In the genomic region with DNA sequence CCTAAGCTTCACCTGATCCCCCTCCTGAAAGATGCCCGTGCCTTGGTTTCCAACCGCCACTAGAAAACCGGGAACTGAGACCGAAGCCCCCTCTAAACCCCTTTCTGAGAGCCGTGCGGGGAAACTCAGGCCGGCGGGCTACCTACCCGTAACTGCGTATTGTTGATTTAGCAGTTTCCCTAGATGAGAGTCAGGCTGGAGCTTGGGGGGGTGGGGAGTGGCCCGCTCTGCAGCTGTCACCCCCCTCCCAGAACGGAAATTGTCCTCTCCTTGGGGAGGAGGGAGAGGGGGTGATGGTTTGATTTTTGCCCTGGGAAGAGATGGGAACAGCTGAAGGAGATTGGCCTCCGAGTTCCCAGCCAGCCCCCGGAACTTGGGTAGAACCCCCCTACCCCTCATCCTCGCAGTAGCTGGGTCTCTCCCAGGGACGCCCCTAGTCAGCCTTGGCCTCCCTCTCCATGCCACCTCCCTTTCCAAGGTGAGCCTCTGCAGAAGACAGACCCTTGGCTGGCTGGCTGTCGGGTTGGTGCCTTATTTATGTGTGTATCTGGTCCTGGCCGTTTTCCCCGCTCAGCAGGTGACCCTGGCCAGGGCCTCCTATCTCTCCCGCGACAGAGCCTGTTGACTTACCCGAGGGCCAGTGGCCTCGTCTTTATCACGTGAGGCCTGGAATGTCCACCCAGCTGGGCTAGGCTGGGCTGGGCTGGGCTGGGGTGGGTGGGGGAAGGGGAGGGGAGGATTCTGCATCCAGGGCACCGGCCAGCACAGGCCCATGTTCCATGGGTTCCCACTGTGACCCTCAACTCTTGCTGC, we compare ENCODE assay signal across 8 cellular contexts. TPM values are rescaled to one million over a fixed set of nuclear protein-coding genes. Genes with fewer than 3 reads are reported as not detected.
DNase-seq lines count a peak whose midpoint lies in the region; ATAC-seq and TF ChIP-seq lines count a peak whose summit lies in the region.

No MANE protein-coding gene starts in this region.

- H3K4ac ChIP-seq in IMR-90 (ENCODE audit: low read depth, low read length): peak overlapping the region; percentile 84

- 33% methylated on average over 4 of the region's 25 CpGs; no CpG with 5 or more reads in 1 of the 2 experiments for WGBS in IMR-90 (ENCODE audit: extremely low coverage in 2 of 2, insufficient read length in 1 of 2), 2 experiments

- H3K23ac ChIP-seq in IMR-90 (ENCODE audit: low read depth, low read length): peak overlapping the region; percentile 68

- H3K27me3 Mint-ChIP-seq in MCF 10A (ENCODE audit: insufficient read depth, unreplicated experiment): no peaks in the 10 kb centered on the region
- no peaks in the 10 kb centered on the region for H3K27me3 Mint-ChIP-seq in stimulated activated memory B cell treated with anti-CD40 and anti-IgM and Interleukin-4, amounts not matched to agents 10 μg/mL and 1 μg/mL and 100 μg/mL, for 72 hours

- H3K4me3 Mint-ChIP-seq in MCF 10A (ENCODE audit: unreplicated experiment): peak overlapping the region; percentile 87
- peak overlapping the region; percentile 92 for H3K4me3 Mint-ChIP-seq in stimulated activated memory B cell treated with anti-CD40 and anti-IgM and Interleukin-4, amounts not matched to agents 10 μg/mL and 1 μg/mL and 100 μg/mL, for 72 hours

- H3K18ac ChIP-seq in IMR-90 (ENCODE audit: low read depth, low read length): peak overlapping the region; percentile 46

- peak; percentile 1; the same call in 1 of the 2 replicates for ATAC-seq in IMR-90 (ENCODE audit: low read depth)
- ATAC-seq in stimulated activated memory B cell treated with anti-CD40 and anti-IgM and Interleukin-4, amounts not matched to agents 10 μg/mL and 1 μg/mL and 100 μg/mL, for 72 hours: no peak
- ATAC-seq in GM21619 (IDR thresholded peaks at IDR 0.05; ENCODE audit: unreplicated experiment): no peak
- ATAC-seq in HG03095 (IDR thresholded peaks at IDR 0.05; ENCODE audit: unreplicated experiment): no peak

- intact Hi-C loops in IMR-90 (cut with micrococcal nuclease): no loop called here
- intact Hi-C loops in MCF 10A (cut with micrococcal nuclease): no loop called here

- peaks cover 16% of the 10 kb centered on the region for H4K20me1 ChIP-seq in IMR-90 (ENCODE audit: insufficient read depth, low read length)

- peak overlapping the region; percentile 33 for H3K27ac Mint-ChIP-seq in MCF 10A (ENCODE audit: low read depth, unreplicated experiment)
- peak overlapping the region; percentile 88 for H3K27ac Mint-ChIP-seq in stimulated activated memory B cell treated with anti-CD40 and anti-IgM and Interleukin-4, amounts not matched to agents 10 μg/mL and 1 μg/mL and 100 μg/mL, for 72 hours

- H3K9ac ChIP-seq in IMR-90 (ENCODE audit: low read depth, low read length): peak overlapping the region; percentile 77

- peak overlapping the region; percentile 77 for H2BK120ac ChIP-seq in IMR-90 (ENCODE audit: low read depth, low read length)

- no peak for TF ChIP-seq CTCF in IMR-90 (conservative IDR thresholded peaks at IDR 0.05; ENCODE audit: low read depth, low read length)
- no peak for TF ChIP-seq CTCF in MCF 10A (IDR thresholded peaks at IDR 0.05; ENCODE audit: unreplicated experiment)
- no peak for TF ChIP-seq CTCF in kidney epithelial cell (IDR thresholded peaks at IDR 0.05; ENCODE audit: insufficient read depth, low read length, poor library complexity, severe bottlenecking)

- BruUV-seq in IMR-90 (replicated peaks; lab: Mats Ljungman, UMichigan): no TSS peak
- BruUV-seq in MCF 10A (replicated peaks; lab: Mats Ljungman, UMichigan): no TSS peak

- POLR2A ChIA-PET in IMR-90 (lab: Charles Lee; ENCODE audit: unreplicated experiment): no interaction called here
- POLR2A ChIA-PET in MCF 10A (lab: Yijun Ruan, JAX): interaction anchor here (0.7 to 5.3 kb wide), 7 partner anchors 10 to 90 kb away, joined by 3 to 97 read pairs (median 5); a partner anchor contains a TSS

- peak overlapping the region; percentile 85; the same call in 2 of the 3 replicates for H2BK15ac ChIP-seq in IMR-90 (ENCODE audit: low read depth, low read length)

- H3K9me1 ChIP-seq in IMR-90 (ENCODE audit: insufficient read depth, low read length): peaks cover 26% of the 10 kb centered on the region

- peaks cover 38% of the 10 kb centered on the region for H3K4me1 ChIP-seq in IMR-90 (ENCODE audit: control insufficient read depth, insufficient read depth, low read length)

- H3K9me3 Mint-ChIP-seq in MCF 10A (ENCODE audit: unreplicated experiment): no peaks in the 10 kb centered on the region
- no peaks in the 10 kb centered on the region for H3K9me3 Mint-ChIP-seq in stimulated activated memory B cell treated with anti-CD40 and anti-IgM and Interleukin-4, amounts not matched to agents 10 μg/mL and 1 μg/mL and 100 μg/mL, for 72 hours

- CTCF ChIA-PET in IMR-90 (lab: Yijun Ruan, JAX): interaction anchor here (1.0 to 3.0 kb wide), 5 partner anchors 15 to 115 kb away, joined by 3 to 11 read pairs (median 6); no protein-coding TSS in a partner anchor
- CTCF ChIA-PET in MCF 10A (lab: Yijun Ruan, JAX): interaction anchor here (0.7 to 4.1 kb wide), 9 partner anchors 9 to 136 kb away, joined by 3 to 28 read pairs (median 3); no protein-coding TSS in a partner anchor

- H2AK5ac ChIP-seq in IMR-90 (ENCODE audit: low read depth, low read length): peak overlapping the region; percentile 94

- peak overlapping the region; percentile 96 for H2AK9ac ChIP-seq in IMR-90 (replicated peaks; ENCODE audit: low read depth, low read length, poor library complexity)

- TF ChIP-seq POLR2A in IMR-90 (IDR thresholded peaks at IDR 0.05; ENCODE audit: low read depth, low read length): no peak

- H2AFZ ChIP-seq in IMR-90 (replicated peaks; ENCODE audit: low read length, poor library complexity): peak overlapping the region; percentile 85

- H3K4me3 ChIP-seq in IMR-90 (ENCODE audit: insufficient read depth, low read depth, low read length) (peak overlapping the region; percentile 90), kidney epithelial cell (ENCODE audit: low read depth, low read length) (peak overlapping the region; percentile 87)

- H3K79me1 ChIP-seq in IMR-90 (ENCODE audit: low read depth in 1 of 2, low read length in 2 of 2): peaks cover 21 to 61% of the 10 kb centered on the region in 2 experiments; a peak in 3 of 4 replicates

- H4K91ac ChIP-seq in IMR-90 (ENCODE audit: insufficient read depth, low read depth, low read length): peak overlapping the region; percentile 85

- H3K14ac ChIP-seq in IMR-90 (replicated peaks; ENCODE audit: low read depth, low read length): 0 out of 2 replicates have a peak overlapping the region, but pooled peaks have one; percentile 7

- H3K27me3 ChIP-seq in IMR-90 (ENCODE audit: control insufficient read depth, insufficient read depth, low read length) (peaks cover 4% of the 10 kb centered on the region; the same call in 1 of the 2 replicates), kidney epithelial cell (ENCODE audit: control insufficient read depth, insufficient read depth, low read length) (no peaks in the 10 kb centered on the region)

- peak overlapping the region; percentile 60; the same call in 1 of the 2 replicates for H2BK20ac ChIP-seq in IMR-90 (ENCODE audit: low read depth, low read length)

- H3K36me3 Mint-ChIP-seq in MCF 10A (ENCODE audit: insufficient read depth, unreplicated experiment): no peaks in the 10 kb centered on the region
- H3K36me3 Mint-ChIP-seq in stimulated activated memory B cell treated with anti-CD40 and anti-IgM and Interleukin-4, amounts not matched to agents 10 μg/mL and 1 μg/mL and 100 μg/mL, for 72 hours: peaks cover 8% of the 10 kb centered on the region

- H3K27ac ChIP-seq in IMR-90 (ENCODE audit: insufficient read depth, low read length): peak overlapping the region; percentile 86

- dilution Hi-C loops in IMR-90 (cut with HindIII; ENCODE audit: low sequenced_read_pairs, unreplicated experiment): no loop called here

- no peaks in the 10 kb centered on the region for H3K9me3 ChIP-seq in IMR-90 (ENCODE audit: control insufficient read depth, insufficient read depth, low read length)

- H3K4me2 ChIP-seq in IMR-90 (ENCODE audit: low read depth, low read length): peak overlapping the region; percentile 89

- peak overlapping the region; percentile 58 for H4K5ac ChIP-seq in IMR-90 (ENCODE audit: low read depth, low read length)

- H2BK5ac ChIP-seq in IMR-90 (ENCODE audit: low read depth, low read length, poor library complexity, severe bottlenecking): peak overlapping the region; percentile 89

- peaks cover 30% of the 10 kb centered on the region for H3K4me1 Mint-ChIP-seq in MCF 10A (ENCODE audit: insufficient read depth, unreplicated experiment)
- peaks cover 67% of the 10 kb centered on the region for H3K4me1 Mint-ChIP-seq in stimulated activated memory B cell treated with anti-CD40 and anti-IgM and Interleukin-4, amounts not matched to agents 10 μg/mL and 1 μg/mL and 100 μg/mL, for 72 hours

- peak overlapping the region; percentile 20; the same call in 1 of the 2 replicates for H3K56ac ChIP-seq in IMR-90 (ENCODE audit: extremely low read depth, insufficient read depth, low read length)

- H3K36me3 ChIP-seq in IMR-90 (ENCODE audit: control insufficient read depth, insufficient read depth, low read length) (no peaks in the 10 kb centered on the region), kidney epithelial cell (ENCODE audit: control insufficient read depth, insufficient read depth, low read length) (no peaks in the 10 kb centered on the region)

- DNase-seq in AG08395 (ENCODE audit: low spot score) (peak; percentile 56), IMR-90 (no peak), MCF 10A (ENCODE audit: unreplicated experiment) (no peak), kidney epithelial cell (ENCODE audit: low read depth) (no peak)
- DNase-seq in activated CD4-positive, alpha-beta T cell treated with anti-CD3 and anti-CD28 coated beads, Interleukin-2, amount 50 U/mL, for 1 hour: no peak

- in situ Hi-C loops in IMR-90 (cut with MboI; ENCODE audit: low sequenced_read_pairs): no loop called here

- H4K8ac ChIP-seq in IMR-90 (ENCODE audit: low read depth in 2 of 2, low read length in 2 of 2): peak overlapping the region in 1 of 2 experiments; percentile 56; a peak in 3 of 4 replicates

- TF ChIP-seq RAD21 in IMR-90 (IDR thresholded peaks at IDR 0.05; ENCODE audit: low read length): no peak

TF ChIP-seq in IMR-90, 13 proteins besides CTCF, POLR2A, EP300 and RAD21 (continues in another document):
- TF ChIP-seq BHLHE40 (IDR thresholded peaks at IDR 0.05; ENCODE audit: low read depth, low read length) (peak; percentile 50; the same call in 1 of the 2 replicates), MAZ (IDR thresholded peaks at IDR 0.05; ENCODE audit: borderline replicate concordance, low read depth, low read length) (0 out of 2 replicates have a peak, but pooled peaks have one; percentile 27), RFX5 (IDR thresholded peaks at IDR 0.05; ENCODE audit: low read depth, low read length) (no peak)

RNA-seq across cellular contexts. Expression of a gene that starts 2.7 kb away (rescaled TPM):
- total RNA-seq in IMR-90 (2012; rRNA removed) (24.9 and 30.8 TPM in 2 replicates), MCF 10A (2022) (7.8 and 10.9 TPM in 2 replicates), kidney epithelial cell (167 and 183 TPM in 2 replicates)
- 35.7 and 38.8 TPM in 2 replicates for polyA plus RNA-seq in IMR-90 (2012; rRNA removed)
- 34.7 and 72.2 TPM in 2 replicates for polyA plus RNA-seq in IMR-90 (2012; cell fraction: cytosol; rRNA removed)
- 24.5 and 60.8 TPM in 2 replicates for polyA plus RNA-seq in IMR-90 (2012; cell fraction: nucleus; rRNA removed; ENCODE audit: low replicate concordance)
